1 cellular context compared by ENCODE assay signal in the genomic region with DNA sequence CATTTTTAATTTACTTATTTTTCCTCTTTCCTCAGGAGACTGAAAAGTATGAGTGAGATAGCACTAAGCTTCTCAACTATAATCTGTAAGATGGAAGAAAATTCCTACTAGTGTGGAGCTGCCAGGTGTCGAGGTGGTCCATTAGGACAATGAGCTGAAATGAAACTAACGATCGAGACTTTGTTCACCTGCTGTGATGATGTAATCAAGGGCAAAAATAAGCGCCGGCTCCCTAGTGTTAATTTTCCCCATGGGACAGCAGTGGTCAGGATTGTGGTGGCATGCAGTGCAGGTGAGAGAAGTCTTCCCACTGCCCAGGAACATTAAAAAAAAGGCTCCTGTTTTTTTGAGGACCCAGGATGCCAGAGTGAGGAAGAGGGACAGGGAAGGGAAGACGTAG.
TF ChIP-seq lines count a peak whose summit lies in the region.

No MANE protein-coding gene starts in this region.

TF ChIP-seq in GM23338, 12 proteins besides CTCF, POLR2A, EP300 and RAD21 (continued from another document):
- TF ChIP-seq, protein P1, sequence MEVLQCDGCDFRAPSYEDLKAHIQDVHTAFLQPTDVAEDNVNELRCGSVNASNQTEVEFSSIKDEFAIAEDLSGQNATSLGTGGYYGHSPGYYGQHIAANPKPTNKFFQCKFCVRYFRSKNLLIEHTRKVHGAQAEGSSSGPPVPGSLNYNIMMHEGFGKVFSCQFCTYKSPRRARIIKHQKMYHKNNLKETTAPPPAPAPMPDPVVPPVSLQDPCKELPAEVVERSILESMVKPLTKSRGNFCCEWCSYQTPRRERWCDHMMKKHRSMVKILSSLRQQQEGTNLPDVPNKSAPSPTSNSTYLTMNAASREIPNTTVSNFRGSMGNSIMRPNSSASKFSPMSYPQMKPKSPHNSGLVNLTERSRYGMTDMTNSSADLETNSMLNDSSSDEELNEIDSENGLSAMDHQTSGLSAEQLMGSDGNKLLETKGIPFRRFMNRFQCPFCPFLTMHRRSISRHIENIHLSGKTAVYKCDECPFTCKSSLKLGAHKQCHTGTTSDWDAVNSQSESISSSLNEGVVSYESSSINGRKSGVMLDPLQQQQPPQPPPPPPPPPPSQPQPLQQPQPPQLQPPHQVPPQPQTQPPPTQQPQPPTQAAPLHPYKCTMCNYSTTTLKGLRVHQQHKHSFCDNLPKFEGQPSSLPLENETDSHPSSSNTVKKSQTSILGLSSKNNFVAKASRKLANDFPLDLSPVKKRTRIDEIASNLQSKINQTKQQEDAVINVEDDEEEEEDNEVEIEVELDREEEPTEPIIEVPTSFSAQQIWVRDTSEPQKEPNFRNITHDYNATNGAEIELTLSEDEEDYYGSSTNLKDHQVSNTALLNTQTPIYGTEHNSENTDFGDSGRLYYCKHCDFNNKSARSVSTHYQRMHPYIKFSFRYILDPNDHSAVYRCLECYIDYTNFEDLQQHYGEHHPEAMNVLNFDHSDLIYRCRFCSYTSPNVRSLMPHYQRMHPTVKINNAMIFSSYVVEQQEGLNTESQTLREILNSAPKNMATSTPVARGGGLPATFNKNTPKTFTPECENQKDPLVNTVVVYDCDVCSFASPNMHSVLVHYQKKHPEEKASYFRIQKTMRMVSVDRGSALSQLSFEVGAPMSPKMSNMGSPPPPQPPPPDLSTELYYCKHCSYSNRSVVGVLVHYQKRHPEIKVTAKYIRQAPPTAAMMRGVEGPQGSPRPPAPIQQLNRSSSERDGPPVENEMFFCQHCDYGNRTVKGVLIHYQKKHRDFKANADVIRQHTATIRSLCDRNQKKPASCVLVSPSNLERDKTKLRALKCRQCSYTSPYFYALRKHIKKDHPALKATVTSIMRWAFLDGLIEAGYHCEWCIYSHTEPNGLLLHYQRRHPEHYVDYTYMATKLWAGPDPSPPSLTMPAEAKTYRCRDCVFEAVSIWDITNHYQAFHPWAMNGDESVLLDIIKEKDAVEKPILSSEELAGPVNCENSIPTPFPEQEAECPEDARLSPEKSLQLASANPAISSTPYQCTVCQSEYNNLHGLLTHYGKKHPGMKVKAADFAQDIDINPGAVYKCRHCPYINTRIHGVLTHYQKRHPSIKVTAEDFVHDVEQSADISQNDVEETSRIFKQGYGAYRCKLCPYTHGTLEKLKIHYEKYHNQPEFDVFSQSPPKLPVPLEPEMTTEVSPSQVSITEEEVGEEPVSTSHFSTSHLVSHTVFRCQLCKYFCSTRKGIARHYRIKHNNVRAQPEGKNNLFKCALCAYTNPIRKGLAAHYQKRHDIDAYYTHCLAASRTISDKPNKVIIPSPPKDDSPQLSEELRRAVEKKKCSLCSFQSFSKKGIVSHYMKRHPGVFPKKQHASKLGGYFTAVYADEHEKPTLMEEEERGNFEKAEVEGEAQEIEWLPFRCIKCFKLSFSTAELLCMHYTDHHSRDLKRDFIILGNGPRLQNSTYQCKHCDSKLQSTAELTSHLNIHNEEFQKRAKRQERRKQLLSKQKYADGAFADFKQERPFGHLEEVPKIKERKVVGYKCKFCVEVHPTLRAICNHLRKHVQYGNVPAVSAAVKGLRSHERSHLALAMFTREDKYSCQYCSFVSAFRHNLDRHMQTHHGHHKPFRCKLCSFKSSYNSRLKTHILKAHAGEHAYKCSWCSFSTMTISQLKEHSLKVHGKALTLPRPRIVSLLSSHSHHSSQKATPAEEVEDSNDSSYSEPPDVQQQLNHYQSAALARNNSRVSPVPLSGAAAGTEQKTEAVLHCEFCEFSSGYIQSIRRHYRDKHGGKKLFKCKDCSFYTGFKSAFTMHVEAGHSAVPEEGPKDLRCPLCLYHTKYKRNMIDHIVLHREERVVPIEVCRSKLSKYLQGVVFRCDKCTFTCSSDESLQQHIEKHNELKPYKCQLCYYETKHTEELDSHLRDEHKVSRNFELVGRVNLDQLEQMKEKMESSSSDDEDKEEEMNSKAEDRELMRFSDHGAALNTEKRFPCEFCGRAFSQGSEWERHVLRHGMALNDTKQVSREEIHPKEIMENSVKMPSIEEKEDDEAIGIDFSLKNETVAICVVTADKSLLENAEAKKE (CRISPR knock-in tag; IDR thresholded peaks at IDR 0.05), result no peak
- TF ChIP-seq NANOG (IDR thresholded peaks at IDR 0.05; ENCODE audit: borderline replicate concordance), result no peak
- TF ChIP-seq REST (IDR thresholded peaks at IDR 0.05; ENCODE audit: unreplicated experiment), result no peak
- TF ChIP-seq, protein P2, sequence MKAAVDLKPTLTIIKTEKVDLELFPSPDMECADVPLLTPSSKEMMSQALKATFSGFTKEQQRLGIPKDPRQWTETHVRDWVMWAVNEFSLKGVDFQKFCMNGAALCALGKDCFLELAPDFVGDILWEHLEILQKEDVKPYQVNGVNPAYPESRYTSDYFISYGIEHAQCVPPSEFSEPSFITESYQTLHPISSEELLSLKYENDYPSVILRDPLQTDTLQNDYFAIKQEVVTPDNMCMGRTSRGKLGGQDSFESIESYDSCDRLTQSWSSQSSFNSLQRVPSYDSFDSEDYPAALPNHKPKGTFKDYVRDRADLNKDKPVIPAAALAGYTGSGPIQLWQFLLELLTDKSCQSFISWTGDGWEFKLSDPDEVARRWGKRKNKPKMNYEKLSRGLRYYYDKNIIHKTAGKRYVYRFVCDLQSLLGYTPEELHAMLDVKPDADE (IDR thresholded peaks at IDR 0.05), result no peak
- TF ChIP-seq ZNF114 (CRISPR knock-in tag; IDR thresholded peaks at IDR 0.05), result no peak
- TF ChIP-seq POLR2AphosphoS5 (IDR thresholded peaks at IDR 0.05; ENCODE audit: low read depth), result no peak
